14 cellular contexts compared by ENCODE assay signal in genomic region chr22:23789121-23789520, GRCh38. TPM values are rescaled to one million over a fixed set of nuclear protein-coding genes. Genes with fewer than 3 reads are reported as not detected.
A peak's percentile ranks its signal among the peaks of the same experiment; 100 is the strongest.
DNase-seq lines count a peak whose midpoint lies in the region; ATAC-seq, FAIRE-seq and TF ChIP-seq lines count a peak whose summit lies in the region.
"Had no signal": no experiment of that assay in that cellular context is flagged by ENCODE, and none has a peak within 500 bp of the region (broad histone marks: within the 10 kb centered on the region; RNA-seq: fewer than 3 reads in every experiment).

No MANE protein-coding gene starts in this region.

- H3K4me3 ChIP-seq in cardiac muscle cell (no peak overlapping the region), endodermal cell (ENCODE audit: low read length) (peak overlapping the region; percentile 21), small intestine (ENCODE audit: low read depth in 1 of 2, low read length in 2 of 2) (no peak overlapping the region)

- TF ChIP-seq CTCF in cardiac muscle cell (IDR thresholded peaks at IDR 0.05; ENCODE audit: low read depth, low read length) (no peak), endodermal cell (conservative IDR thresholded peaks at IDR 0.05) (no peak), type B pancreatic cell (conservative IDR thresholded peaks at IDR 0.05) (no peak)

- WGBS in endodermal cell (ENCODE audit: insufficient coverage in 1 of 2, insufficient read length in 1 of 2), 2 experiments, result 64 to 69% methylated on average over 3 to 4 of the region's 4 CpGs
- WGBS in small intestine, 3 donors, result 53 to 71% (median 62%) methylated on average over 4 of the region's 4 CpGs

- H3K36me3 Mint-ChIP-seq in endodermal cell (ENCODE audit: low read depth) (peaks cover 25% of the 10 kb centered on the region), type B pancreatic cell (peaks cover 17% of the 10 kb centered on the region)

- peaks cover 29% of the 10 kb centered on the region for H3K4me1 ChIP-seq in cardiac muscle cell (ENCODE audit: low read depth)
- H3K4me1 ChIP-seq in endodermal cell (ENCODE audit: control insufficient read depth, insufficient read depth, low read length), result peaks cover 19% of the 10 kb centered on the region
- H3K4me1 ChIP-seq in small intestine (ENCODE audit: control insufficient read depth in 2 of 2, insufficient read depth in 1 of 2, low read depth in 1 of 2, low read length in 1 of 2), result peaks cover 3 to 6% of the 10 kb centered on the region in 2 donors

- peak overlapping the region; percentile 19 for H3K9ac ChIP-seq in endodermal cell (ENCODE audit: extremely low read depth, low read length, poor library complexity, severe bottlenecking)

- FAIRE-seq in small intestine (lab: Jason Lieb, UNC), result no peak

- ATAC-seq in left cardiac atrium, result no peak

- H3K27me3 Mint-ChIP-seq in endodermal cell (ENCODE audit: insufficient read depth) (no peaks in the 10 kb centered on the region), type B pancreatic cell (no peaks in the 10 kb centered on the region)

- H3K4me1 Mint-ChIP-seq in endodermal cell (peaks cover 39% of the 10 kb centered on the region), type B pancreatic cell (ENCODE audit: unreplicated experiment) (peaks cover 51% of the 10 kb centered on the region)

- peaks cover 12% of the 10 kb centered on the region for H3K36me3 ChIP-seq in cardiac muscle cell
- H3K36me3 ChIP-seq in endodermal cell (ENCODE audit: control insufficient read depth, insufficient read depth, low read length), result peaks cover 29% of the 10 kb centered on the region
- peaks cover 0 to 6% of the 10 kb centered on the region in 2 donors for H3K36me3 ChIP-seq in small intestine (ENCODE audit: control insufficient read depth in 2 of 2, insufficient read depth in 2 of 2, low read length in 2 of 2)

- H3K27ac ChIP-seq in cardiac muscle cell (peak overlapping the region; percentile 9), endodermal cell (ENCODE audit: low read depth, low read length) (no peak overlapping the region), small intestine (ENCODE audit: low read depth in 1 of 2, low read length in 1 of 2) (no peak overlapping the region)
- H3K27ac ChIP-seq: C4-2B had no signal

- DNase-seq in cardiac muscle cell (ENCODE audit: low read depth in 1 of 2, low spot score in 1 of 2) (no peak), left cardiac atrium (no peak), NCI-H69 (lab: John Stamatoyannopoulos, UW) (peak; percentile 58), endodermal cell (peak; percentile 62), type B pancreatic cell (ENCODE audit: extremely low spot score, unreplicated experiment) (no peak), small intestine (no peak), RKO (ENCODE audit: low spot score) (no peak), AG08395 (ENCODE audit: low spot score) (no peak)
- DNase-seq: central memory CD4-positive, alpha-beta T cell; erythroblast; NCI-H446; Right ventricle myocardium superior had no signal

- peak overlapping the region; percentile 79 for H3K4me3 Mint-ChIP-seq in endodermal cell
- H3K4me3 Mint-ChIP-seq in type B pancreatic cell, result peak overlapping the region; percentile 68

- H3K9me3 ChIP-seq in cardiac muscle cell (ENCODE audit: low read depth) (no peaks in the 10 kb centered on the region), endodermal cell (ENCODE audit: control insufficient read depth, low read length) (no peaks in the 10 kb centered on the region), small intestine (ENCODE audit: control insufficient read depth, low read depth) (no peaks in the 10 kb centered on the region)

- H3K27ac Mint-ChIP-seq in endodermal cell (peak overlapping the region; percentile 74), type B pancreatic cell (peak overlapping the region; percentile 44)

- H3K9me3 Mint-ChIP-seq in endodermal cell, result no peaks in the 10 kb centered on the region
- H3K9me3 Mint-ChIP-seq in type B pancreatic cell, result no peaks in the 10 kb centered on the region

- intact Hi-C loops in left cardiac atrium (cut with DNase I), result no loop called here

- H3K27me3 ChIP-seq in cardiac muscle cell (no peaks in the 10 kb centered on the region), endodermal cell (ENCODE audit: control insufficient read depth, insufficient read depth, low read length, poor library complexity, severe bottlenecking) (no peaks in the 10 kb centered on the region), small intestine (ENCODE audit: control insufficient read depth in 2 of 2, insufficient read depth in 2 of 2, low read length in 2 of 2) (no peaks in the 10 kb centered on the region)

RNA-seq across cellular contexts. Expression of gene SMARCB1, which starts 2.4 kb away (rescaled TPM):
- 147 and 162 TPM in 2 replicates for total RNA-seq in cardiac muscle cell
- 170 and 175 TPM in 2 replicates for polyA plus RNA-seq in cardiac muscle cell
- total RNA-seq in left cardiac atrium, result 10 to 100 TPM; 46.6 to 54.8 TPM
- total RNA-seq in endodermal cell, result 100 to 1,000 TPM; 136 to 148 TPM
- polyA plus RNA-seq in endodermal cell (2013, experiment 1 of 2), result 201 TPM
- 179 TPM for polyA plus RNA-seq in endodermal cell (2013, experiment 2 of 2)
- total RNA-seq in type B pancreatic cell (ENCODE audit: low replicate concordance), result 99.5 and 159 TPM in 2 replicates
- polyA plus RNA-seq in small intestine, result 10 to 100 TPM; 29.3 to 74.3 (median 36.2) TPM

RNA-seq across cellular contexts. Expression of gene MMP11, which starts 16.5 kb away (rescaled TPM):
- total RNA-seq in cardiac muscle cell (38.2 and 71.2 TPM in 2 replicates), left cardiac atrium (10 to 100 TPM in 1 of 2 donors, 1 to 10 TPM in 1; 5.6 to 10.0 TPM), endodermal cell (10 to 100 TPM in 1 of 2 donors, 1 to 10 TPM in 1; 9.7 to 14.3 TPM), type B pancreatic cell (ENCODE audit: low replicate concordance) (17.8 and 31.6 TPM in 2 replicates)
- polyA plus RNA-seq in cardiac muscle cell (39.0 and 61.1 TPM in 2 replicates), small intestine (1 to 10 TPM in 2 of 3 donors, not detected in 1; 1.1 to 1.7 TPM)
- polyA plus RNA-seq in endodermal cell (2013, experiment 1 of 2), result 14.7 TPM
- polyA plus RNA-seq in endodermal cell (2013, experiment 2 of 2), result 14.5 TPM

RNA-seq across cellular contexts. Expression of gene CHCHD10, which starts 21.3 kb away (rescaled TPM):
- total RNA-seq in cardiac muscle cell, result 77.5 and 216 TPM in 2 replicates
- 274 and 324 TPM in 2 replicates for polyA plus RNA-seq in cardiac muscle cell
- total RNA-seq in left cardiac atrium, result 1,000 to 10,000 TPM in 1 of 2 donors, 100 to 1,000 TPM in 1; 958 to 1,106 TPM
- total RNA-seq in endodermal cell, result 100 to 1,000 TPM in 1 of 2 donors, 10 to 100 TPM in 1; 76.1 to 103 TPM
- 75.1 TPM for polyA plus RNA-seq in endodermal cell (2013, experiment 1 of 2)
- polyA plus RNA-seq in endodermal cell (2013, experiment 2 of 2), result 66.0 TPM
- total RNA-seq in type B pancreatic cell (ENCODE audit: low replicate concordance), result 87.2 and 156 TPM in 2 replicates
- 100 to 1,000 TPM; 212 to 544 (median 351) TPM for polyA plus RNA-seq in small intestine

RNA-seq across cellular contexts. Expression of gene C22orf15, which starts 26.3 kb away (rescaled TPM):
- total RNA-seq in cardiac muscle cell (0.07 TPM in 1 of 2 replicates, not detected in the other), left cardiac atrium (not detected), endodermal cell (1 to 10 TPM; 1.5 to 2.2 TPM), type B pancreatic cell (ENCODE audit: low replicate concordance) (1.7 TPM in 1 of 2 replicates, not detected in the other)
- polyA plus RNA-seq in cardiac muscle cell (0.27 and 0.91 TPM in 2 replicates), small intestine (under 1 TPM in 1 of 3 donors, not detected in 2; 0.07 TPM)
- 2.7 TPM for polyA plus RNA-seq in endodermal cell (2013, experiment 1 of 2)
- 3.0 TPM for polyA plus RNA-seq in endodermal cell (2013, experiment 2 of 2)
- total RNA-seq: Right ventricle myocardium superior had no signal

RNA-seq across cellular contexts. Expression of gene VPREB3, which starts 34.9 kb away (rescaled TPM):
- total RNA-seq in cardiac muscle cell (1.1 and 2.5 TPM in 2 replicates), left cardiac atrium (1 to 10 TPM in 1 of 2 donors, under 1 TPM in 1; 0.53 to 1.3 TPM), endodermal cell (not detected), type B pancreatic cell (ENCODE audit: low replicate concordance) (0.92 TPM in 1 of 2 replicates, not detected in the other)
- polyA plus RNA-seq in cardiac muscle cell (3.2 and 3.5 TPM in 2 replicates), small intestine (1 to 10 TPM in 1 of 3 donors, not detected in 2; 6.2 TPM)
- not detected for polyA plus RNA-seq in endodermal cell (2013, experiment 1 of 2)
- not detected for polyA plus RNA-seq in endodermal cell (2013, experiment 2 of 2)
- total RNA-seq: urinary bladder had no signal
- polyA plus RNA-seq: urinary bladder had no signal

Comparison
In these comparisons a context has a peak if more than half of its experiments do, and no peak if none do; other contexts are left out.
1. DNase-seq: peak in NCI-H69 (single experiment) and endodermal cell (single experiment); none in cardiac muscle cell (0 of 2), left cardiac atrium (single experiment), type B pancreatic cell (single experiment), small intestine (single experiment), RKO (single experiment) and AG08395 (single experiment).